Comparison of ENCODE assay signal across 1 cellular context in genomic region chr1:173477286-173478098, GRCh38.
A peak's percentile ranks its signal among the peaks of the same experiment; 100 is the strongest.
TF ChIP-seq lines count a peak whose summit lies in the region.

A gene with protein sequence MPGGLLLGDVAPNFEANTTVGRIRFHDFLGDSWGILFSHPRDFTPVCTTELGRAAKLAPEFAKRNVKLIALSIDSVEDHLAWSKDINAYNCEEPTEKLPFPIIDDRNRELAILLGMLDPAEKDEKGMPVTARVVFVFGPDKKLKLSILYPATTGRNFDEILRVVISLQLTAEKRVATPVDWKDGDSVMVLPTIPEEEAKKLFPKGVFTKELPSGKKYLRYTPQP (plus strand): TSS chr1:173477335. CDS start chr1:173477398, 63 bp downstream.

TF ChIP-seq in HepG2, 621 proteins besides CTCF, POLR2A, EP300 and RAD21 (continued from another document and continues in another):
- TF ChIP-seq AKNA (CRISPR knock-in tag; IDR thresholded peaks at IDR 0.05; ENCODE audit: borderline replicate concordance) = peak; percentile 68; the same call in 1 of the 2 replicates
- no peak for TF ChIP-seq LCORL (IDR thresholded peaks at IDR 0.05)
- TF ChIP-seq LCORL (CRISPR knock-in tag; IDR thresholded peaks at IDR 0.05) = peak; percentile 14; the same call in 1 of the 2 replicates
- TF ChIP-seq, protein P1, sequence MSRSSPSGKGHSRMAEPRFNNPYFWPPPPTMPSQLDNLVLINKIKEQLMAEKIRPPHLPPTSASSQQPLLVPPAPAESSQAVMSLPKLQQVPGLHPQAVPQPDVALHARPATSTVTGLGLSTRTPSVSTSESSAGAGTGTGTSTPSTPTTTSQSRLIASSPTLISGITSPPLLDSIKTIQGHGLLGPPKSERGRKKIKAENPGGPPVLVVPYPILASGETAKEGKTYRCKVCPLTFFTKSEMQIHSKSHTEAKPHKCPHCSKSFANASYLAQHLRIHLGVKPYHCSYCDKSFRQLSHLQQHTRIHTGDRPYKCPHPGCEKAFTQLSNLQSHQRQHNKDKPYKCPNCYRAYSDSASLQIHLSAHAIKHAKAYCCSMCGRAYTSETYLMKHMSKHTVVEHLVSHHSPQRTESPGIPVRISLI (CRISPR knock-in tag; IDR thresholded peaks at IDR 0.05; ENCODE audit: borderline replicate concordance) = no peak
- TF ChIP-seq, protein P2, sequence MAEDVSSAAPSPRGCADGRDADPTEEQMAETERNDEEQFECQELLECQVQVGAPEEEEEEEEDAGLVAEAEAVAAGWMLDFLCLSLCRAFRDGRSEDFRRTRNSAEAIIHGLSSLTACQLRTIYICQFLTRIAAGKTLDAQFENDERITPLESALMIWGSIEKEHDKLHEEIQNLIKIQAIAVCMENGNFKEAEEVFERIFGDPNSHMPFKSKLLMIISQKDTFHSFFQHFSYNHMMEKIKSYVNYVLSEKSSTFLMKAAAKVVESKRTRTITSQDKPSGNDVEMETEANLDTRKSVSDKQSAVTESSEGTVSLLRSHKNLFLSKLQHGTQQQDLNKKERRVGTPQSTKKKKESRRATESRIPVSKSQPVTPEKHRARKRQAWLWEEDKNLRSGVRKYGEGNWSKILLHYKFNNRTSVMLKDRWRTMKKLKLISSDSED (CRISPR knock-in tag; IDR thresholded peaks at IDR 0.05) = no peak
- no peak for TF ChIP-seq SMARCE1 (IDR thresholded peaks at IDR 0.05; ENCODE audit: borderline replicate concordance)
- no peak for TF ChIP-seq FLYWCH1 (CRISPR knock-in tag; IDR thresholded peaks at IDR 0.05)
- TF ChIP-seq TRIM24 (CRISPR knock-in tag; IDR thresholded peaks at IDR 0.05) = no peak
- TF ChIP-seq PBX3 (CRISPR knock-in tag; IDR thresholded peaks at IDR 0.05; ENCODE audit: borderline replicate concordance) = peak; percentile 71; the same call in 1 of the 2 replicates
- TF ChIP-seq WIZ (CRISPR knock-in tag; IDR thresholded peaks at IDR 0.05) = 0 out of 2 replicates have a peak, but pooled peaks have one; percentile 17
- no peak; the same call in 1 of the 2 replicates for TF ChIP-seq HIVEP1 (CRISPR knock-in tag; IDR thresholded peaks at IDR 0.05)
- peak; percentile 71; the same call in 1 of the 2 replicates for TF ChIP-seq AHR (CRISPR knock-in tag; IDR thresholded peaks at IDR 0.05)
- 0 out of 2 replicates have a peak, but pooled peaks have one; percentile 11 for TF ChIP-seq NCOA2 (CRISPR knock-in tag; IDR thresholded peaks at IDR 0.05)
- TF ChIP-seq, protein P3, sequence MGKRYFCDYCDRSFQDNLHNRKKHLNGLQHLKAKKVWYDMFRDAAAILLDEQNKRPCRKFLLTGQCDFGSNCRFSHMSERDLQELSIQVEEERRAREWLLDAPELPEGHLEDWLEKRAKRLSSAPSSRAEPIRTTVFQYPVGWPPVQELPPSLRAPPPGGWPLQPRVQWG (CRISPR knock-in tag; IDR thresholded peaks at IDR 0.05; ENCODE audit: borderline replicate concordance, low read depth) = no peak
- peak; percentile 71; the same call in 1 of the 2 replicates for TF ChIP-seq SNAPC2 (CRISPR knock-in tag; IDR thresholded peaks at IDR 0.05)
- peak; percentile 15 for TF ChIP-seq SP4 (CRISPR knock-in tag; IDR thresholded peaks at IDR 0.05)
- no peak for TF ChIP-seq ERF (CRISPR knock-in tag; IDR thresholded peaks at IDR 0.05)
- peak; percentile 94 for TF ChIP-seq ZFX (CRISPR knock-in tag; IDR thresholded peaks at IDR 0.05; ENCODE audit: low read depth)
- no peak for TF ChIP-seq CBX1 (IDR thresholded peaks at IDR 0.05; ENCODE audit: low read depth)
- TF ChIP-seq, protein P4, sequence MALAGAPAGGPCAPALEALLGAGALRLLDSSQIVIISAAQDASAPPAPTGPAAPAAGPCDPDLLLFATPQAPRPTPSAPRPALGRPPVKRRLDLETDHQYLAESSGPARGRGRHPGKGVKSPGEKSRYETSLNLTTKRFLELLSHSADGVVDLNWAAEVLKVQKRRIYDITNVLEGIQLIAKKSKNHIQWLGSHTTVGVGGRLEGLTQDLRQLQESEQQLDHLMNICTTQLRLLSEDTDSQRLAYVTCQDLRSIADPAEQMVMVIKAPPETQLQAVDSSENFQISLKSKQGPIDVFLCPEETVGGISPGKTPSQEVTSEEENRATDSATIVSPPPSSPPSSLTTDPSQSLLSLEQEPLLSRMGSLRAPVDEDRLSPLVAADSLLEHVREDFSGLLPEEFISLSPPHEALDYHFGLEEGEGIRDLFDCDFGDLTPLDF (CRISPR knock-in tag; IDR thresholded peaks at IDR 0.05) = no peak; the same call in 1 of the 2 replicates
- no peak for TF ChIP-seq SNRNP70 (IDR thresholded peaks at IDR 0.05; ENCODE audit: low read depth, low read length)
- TF ChIP-seq SMYD3 (CRISPR knock-in tag; IDR thresholded peaks at IDR 0.05) = no peak; the same call in 1 of the 2 replicates
- TF ChIP-seq SIX4 (CRISPR knock-in tag; IDR thresholded peaks at IDR 0.05) = no peak
- no peak; the same call in 1 of the 2 replicates for TF ChIP-seq ZNF547 (CRISPR knock-in tag; IDR thresholded peaks at IDR 0.05)
- TF ChIP-seq, protein P5, sequence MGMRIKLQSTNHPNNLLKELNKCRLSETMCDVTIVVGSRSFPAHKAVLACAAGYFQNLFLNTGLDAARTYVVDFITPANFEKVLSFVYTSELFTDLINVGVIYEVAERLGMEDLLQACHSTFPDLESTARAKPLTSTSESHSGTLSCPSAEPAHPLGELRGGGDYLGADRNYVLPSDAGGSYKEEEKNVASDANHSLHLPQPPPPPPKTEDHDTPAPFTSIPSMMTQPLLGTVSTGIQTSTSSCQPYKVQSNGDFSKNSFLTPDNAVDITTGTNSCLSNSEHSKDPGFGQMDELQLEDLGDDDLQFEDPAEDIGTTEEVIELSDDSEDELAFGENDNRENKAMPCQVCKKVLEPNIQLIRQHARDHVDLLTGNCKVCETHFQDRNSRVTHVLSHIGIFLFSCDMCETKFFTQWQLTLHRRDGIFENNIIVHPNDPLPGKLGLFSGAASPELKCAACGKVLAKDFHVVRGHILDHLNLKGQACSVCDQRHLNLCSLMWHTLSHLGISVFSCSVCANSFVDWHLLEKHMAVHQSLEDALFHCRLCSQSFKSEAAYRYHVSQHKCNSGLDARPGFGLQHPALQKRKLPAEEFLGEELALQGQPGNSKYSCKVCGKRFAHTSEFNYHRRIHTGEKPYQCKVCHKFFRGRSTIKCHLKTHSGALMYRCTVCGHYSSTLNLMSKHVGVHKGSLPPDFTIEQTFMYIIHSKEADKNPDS (CRISPR knock-in tag; IDR thresholded peaks at IDR 0.05) = no peak
- TF ChIP-seq THYN1 (CRISPR knock-in tag; IDR thresholded peaks at IDR 0.05; ENCODE audit: borderline replicate concordance, low read depth) = no peak
- TF ChIP-seq TAF1 (CRISPR knock-in tag; IDR thresholded peaks at IDR 0.05) = peak; percentile 86
- peak; percentile 77; the same call in 1 of the 2 replicates for TF ChIP-seq DMAP1 (CRISPR knock-in tag; IDR thresholded peaks at IDR 0.05)
- TF ChIP-seq ZNF576 (CRISPR knock-in tag; IDR thresholded peaks at IDR 0.05) = no peak
- TF ChIP-seq RERE (CRISPR knock-in tag; IDR thresholded peaks at IDR 0.05; ENCODE audit: low read depth) = no peak; the same call in 1 of the 2 replicates
- TF ChIP-seq CREB1 (IDR thresholded peaks at IDR 0.05) = no peak
- TF ChIP-seq CREB1 (CRISPR knock-in tag; IDR thresholded peaks at IDR 0.05) = no peak
- no peak for TF ChIP-seq MBD4 (IDR thresholded peaks at IDR 0.05; ENCODE audit: borderline replicate concordance, low read length)
- no peak for TF ChIP-seq ZNF18 (CRISPR knock-in tag; IDR thresholded peaks at IDR 0.05; ENCODE audit: insufficient replicate concordance)
- no peak for TF ChIP-seq NFIC (IDR thresholded peaks at IDR 0.05; ENCODE audit: low read length)
- TF ChIP-seq ZNF629 (CRISPR knock-in tag; conservative IDR thresholded peaks at IDR 0.05) = 0 out of 2 replicates have a peak, but pooled peaks have one; percentile 33
- TF ChIP-seq GATAD1 (CRISPR knock-in tag; IDR thresholded peaks at IDR 0.05) = no peak; the same call in 1 of the 2 replicates
- TF ChIP-seq ZNF569 (CRISPR knock-in tag; IDR thresholded peaks at IDR 0.05; ENCODE audit: borderline replicate concordance) = no peak
- no peak for TF ChIP-seq ZNF235 (CRISPR knock-in tag; IDR thresholded peaks at IDR 0.05; ENCODE audit: borderline replicate concordance)
